ENCODE assay signal across 8 cellular contexts in genomic region chr1:52364235-52364839, GRCh38. TPM values are rescaled to one million over a fixed set of nuclear protein-coding genes. Genes with fewer than 3 reads are reported as not detected.
DNase-seq lines count a peak whose midpoint lies in the region; ATAC-seq lines count a peak whose summit lies in the region.

No MANE protein-coding gene starts in this region.

- H3K4ac ChIP-seq in mesenchymal stem cell (ENCODE audit: low read depth in 1 of 2, low read length in 2 of 2): no peak overlapping the region

- no peak overlapping the region for H3K18ac ChIP-seq in mesenchymal stem cell (ENCODE audit: low read depth in 1 of 2, low read length in 2 of 2)

- H3K4me1 Mint-ChIP-seq in activated naive CD8-positive, alpha-beta T cell treated with anti-CD3 and anti-CD28 coated beads, Interleukin-2, amount 50 U/mL, for 24 hours: peaks cover 41% of the 10 kb centered on the region

- no peaks in the 10 kb centered on the region for H3K27me3 Mint-ChIP-seq in activated naive CD8-positive, alpha-beta T cell treated with anti-CD3 and anti-CD28 coated beads, Interleukin-2, amount 50 U/mL, for 24 hours

- no peaks in the 10 kb centered on the region for H3K9me3 Mint-ChIP-seq in activated naive CD8-positive, alpha-beta T cell treated with anti-CD3 and anti-CD28 coated beads, Interleukin-2, amount 50 U/mL, for 24 hours

- H3K36me3 ChIP-seq in mesenchymal stem cell (ENCODE audit: control insufficient read depth in 1 of 2, insufficient read depth in 2 of 2, low read depth in 1 of 2, low read length in 2 of 2): peaks cover 37 to 43% of the 10 kb centered on the region in 2 experiments

- no peak overlapping the region for H4K91ac ChIP-seq in mesenchymal stem cell (ENCODE audit: low read length)

- peak overlapping the region; percentile 12 for H4K8ac ChIP-seq in mesenchymal stem cell (ENCODE audit: low read length)

- H3K36me3 Mint-ChIP-seq in activated naive CD8-positive, alpha-beta T cell treated with anti-CD3 and anti-CD28 coated beads, Interleukin-2, amount 50 U/mL, for 24 hours (ENCODE audit: low read depth): peaks cover 25% of the 10 kb centered on the region

- peak overlapping the region in 1 of 2 experiments; percentile 88 for H3K4me3 ChIP-seq in mesenchymal stem cell (ENCODE audit: insufficient read depth in 1 of 2, low read depth in 1 of 2, low read length in 2 of 2)

- no peak overlapping the region for H2AFZ ChIP-seq in mesenchymal stem cell (ENCODE audit: low read depth, low read length)

- WGBS in mesenchymal stem cell: 88% methylated on average over 5 of the region's 5 CpGs

- H3K27ac Mint-ChIP-seq in activated naive CD8-positive, alpha-beta T cell treated with anti-CD3 and anti-CD28 coated beads, Interleukin-2, amount 50 U/mL, for 24 hours: no peak overlapping the region

- H3K4me2 ChIP-seq in mesenchymal stem cell (ENCODE audit: low read length, poor library complexity, severe bottlenecking): peak overlapping the region; percentile 87

- ATAC-seq in activated naive CD8-positive, alpha-beta T cell treated with anti-CD3 and anti-CD28 coated beads, Interleukin-2, amount 50 U/mL, for 24 hours: no peak
- ATAC-seq in GM18511 (IDR thresholded peaks at IDR 0.05; ENCODE audit: unreplicated experiment): no peak

- no peak overlapping the region for H2BK120ac ChIP-seq in mesenchymal stem cell (ENCODE audit: low read depth, low read length)

- H3K23ac ChIP-seq in mesenchymal stem cell (ENCODE audit: low read length in 2 of 2): no peak overlapping the region

- H3K27ac ChIP-seq in mesenchymal stem cell (ENCODE audit: low read length, poor library complexity, severe bottlenecking): no peak overlapping the region

- peak overlapping the region; percentile 97 for H3K4me3 Mint-ChIP-seq in activated naive CD8-positive, alpha-beta T cell treated with anti-CD3 and anti-CD28 coated beads, Interleukin-2, amount 50 U/mL, for 24 hours

- peaks cover 40% of the 10 kb centered on the region for H3K79me1 ChIP-seq in mesenchymal stem cell (replicated peaks; ENCODE audit: low read length, poor library complexity, severe bottlenecking)

- H3K4me1 ChIP-seq in mesenchymal stem cell (ENCODE audit: control insufficient read depth, insufficient read depth, low read depth, low read length): peaks cover 22% of the 10 kb centered on the region

- peak overlapping the region; percentile 24 for H2AK5ac ChIP-seq in mesenchymal stem cell (ENCODE audit: low read length, severe bottlenecking)

- H2BK15ac ChIP-seq in mesenchymal stem cell (ENCODE audit: low read depth, poor library complexity, severe bottlenecking): no peak overlapping the region

- H3K9ac ChIP-seq in mesenchymal stem cell (ENCODE audit: low read length): peak overlapping the region; percentile 92

- DNase-seq in stimulated activated CD4-positive, alpha-beta T cell treated with anti-CD3 and anti-CD28 coated beads, Interleukin-15, amount 100 ng/mL, for 24 hours: peak; percentile 35
- DNase-seq in stimulated activated CD4-positive, alpha-beta T cell treated with anti-CD3 and anti-CD28 coated beads, Interleukin-4, amount 100 ng/mL, for 1 hour: no peak
- no peak for DNase-seq in activated naive CD8-positive, alpha-beta T cell treated with anti-CD3 and anti-CD28 coated beads, Interleukin-2, amount 50 U/mL, for 24 hours
- DNase-seq in mesenchymal stem cell (no peak), NCI-H1417 treated with DMSO at 0.1 percent for 48 hours (lab: John Stamatoyannopoulos, UW) (no peak), cortex of kidney (lab: John Stamatoyannopoulos, UW) (no peak)
- DNase-seq in effector CD4-positive, alpha-beta T cell: no peak

- H3K9me3 ChIP-seq in mesenchymal stem cell (ENCODE audit: control insufficient read depth, low read length): no peaks in the 10 kb centered on the region

- no peak overlapping the region for H2BK5ac ChIP-seq in mesenchymal stem cell (ENCODE audit: low read depth, low read length, poor library complexity, severe bottlenecking)

- no peak overlapping the region for H3K14ac ChIP-seq in mesenchymal stem cell (ENCODE audit: low read length in 2 of 2)

- H3K27me3 ChIP-seq in mesenchymal stem cell (ENCODE audit: control insufficient read depth in 1 of 2, insufficient read depth in 1 of 2, low read length in 2 of 2): no peaks in the 10 kb centered on the region

- H2BK12ac ChIP-seq in mesenchymal stem cell (ENCODE audit: low read length in 2 of 2): peak overlapping the region in 1 of 2 experiments; percentile 23

RNA-seq across cellular contexts. Expression of gene CC2D1B, which starts 1.7 kb away (rescaled TPM):
- polyA plus RNA-seq in mesenchymal stem cell (2013, experiment 1 of 2): 16.4 TPM
- polyA plus RNA-seq in mesenchymal stem cell (2013, experiment 2 of 2): 15.3 TPM

RNA-seq across cellular contexts. Expression of gene ORC1, which starts 39.9 kb away (rescaled TPM):
- polyA plus RNA-seq in mesenchymal stem cell (2013, experiment 1 of 2): 1.3 TPM
- 1.5 TPM for polyA plus RNA-seq in mesenchymal stem cell (2013, experiment 2 of 2)

RNA-seq across cellular contexts. Expression of gene PRPF38A, which starts 40.1 kb away (rescaled TPM):
- polyA plus RNA-seq in mesenchymal stem cell (2013, experiment 1 of 2): 22.8 TPM
- polyA plus RNA-seq in mesenchymal stem cell (2013, experiment 2 of 2): 21.8 TPM
